In genomic region chr3:147120029-147120428, GRCh38 we compare ENCODE assay signal across 11 cellular contexts.
DNase-seq lines count a peak whose midpoint lies in the region; ATAC-seq, FAIRE-seq and TF ChIP-seq lines count a peak whose summit lies in the region.
"Had no signal": no experiment of that assay in that cellular context is flagged by ENCODE, and none has a peak within 500 bp of the region (broad histone marks: within the 10 kb centered on the region; RNA-seq: fewer than 3 reads in every experiment).

No MANE protein-coding gene starts in this region.

- H3K4me3 Mint-ChIP-seq in stimulated activated naive B cell treated with anti-CD40 and anti-IgM and Interleukin-4, amounts not matched to agents 10 μg/mL and 1 μg/mL and 100 μg/mL, for 72 hours: no peak overlapping the region
- H3K4me3 Mint-ChIP-seq: activated T-cell treated with anti-CD3 and anti-CD28 coated beads, Interleukin-2, amount 50 U/mL, for 4 hours had no signal

- H3K4me1 Mint-ChIP-seq in stimulated activated naive B cell treated with anti-CD40 and anti-IgM and Interleukin-4, amounts not matched to agents 10 μg/mL and 1 μg/mL and 100 μg/mL, for 72 hours: no peaks in the 10 kb centered on the region

- no peak for TF ChIP-seq CTCF in pancreas (IDR thresholded peaks at IDR 0.05)
- peak in 1 of 6 experiments; percentile 5 for TF ChIP-seq CTCF in adrenal gland (IDR thresholded peaks at IDR 0.05)

- DNase-seq in NCI-H1694 treated with DMSO at 0.1 percent for 48 hours (lab: John Stamatoyannopoulos, UW) (peak; percentile 44), NCI-H1694 (lab: John Stamatoyannopoulos, UW) (no peak), NCI-H1105 (lab: John Stamatoyannopoulos, UW) (peak; percentile 26), dermis microvascular lymphatic vessel endothelial cell (ENCODE audit: low read depth in 2 of 2) (peak; percentile 1 to 18), pancreas (no peak), adrenal gland (no peak), NCI-H1436 treated with DMSO at 0.1 percent for 48 hours (lab: John Stamatoyannopoulos, UW) (no peak)
- DNase-seq in stimulated activated naive B cell treated with anti-CD40 and anti-IgM and Interleukin-4, amounts not matched to agents 10 μg/mL and 1 μg/mL and 100 μg/mL, for 72 hours: no peak
- DNase-seq: activated T-cell treated with anti-CD3 and anti-CD28 coated beads, Interleukin-2, amount 50 U/mL, for 4 hours; islet precursor cell had no signal

- no peaks in the 10 kb centered on the region for H3K27me3 ChIP-seq in pancreas
- no peaks in the 10 kb centered on the region for H3K27me3 ChIP-seq in adrenal gland
- H3K27me3 ChIP-seq: BLaER1 treated with 17β-estradiol and CSF1 and Interleukin-3, amounts not matched to agents 10 nM and 100 nM had no signal

- peak; percentile 70 for FAIRE-seq in pancreas (lab: Jason Lieb, UNC)

- no peak for TF ChIP-seq POLR2A in adrenal gland (IDR thresholded peaks at IDR 0.05)

- H3K4me3 ChIP-seq in pancreas: no peak overlapping the region
- H3K4me3 ChIP-seq in adrenal gland: no peak overlapping the region
- H3K4me3 ChIP-seq: BLaER1 treated with 17β-estradiol and CSF1 and Interleukin-3, amounts not matched to agents 10 nM and 100 nM had no signal

- intact Hi-C loops in pancreas (cut with DNase I) (no loop called here), adrenal gland (cut with DNase I) (no loop called here)

- no peak overlapping the region for H3K27ac ChIP-seq in pancreas
- H3K27ac ChIP-seq in adrenal gland: no peak overlapping the region
- H3K27ac ChIP-seq: BLaER1 treated with 17β-estradiol and CSF1 and Interleukin-3, amounts not matched to agents 10 nM and 100 nM had no signal

- no peaks in the 10 kb centered on the region for H3K27me3 Mint-ChIP-seq in stimulated activated naive B cell treated with anti-CD40 and anti-IgM and Interleukin-4, amounts not matched to agents 10 μg/mL and 1 μg/mL and 100 μg/mL, for 72 hours

- H3K9me3 ChIP-seq in pancreas (no peaks in the 10 kb centered on the region), adrenal gland (replicated peaks in 1 of 3) (no peaks in the 10 kb centered on the region)
- H3K9me3 ChIP-seq: BLaER1 treated with 17β-estradiol and CSF1 and Interleukin-3, amounts not matched to agents 10 nM and 100 nM had no signal

- 4 to 7% methylated on average over 4 of the region's 4 CpGs for WGBS in pancreas, 2 donors
- WGBS in adrenal gland, 4 donors: 11 to 22% (median 20%) methylated on average over 4 of the region's 4 CpGs

- H3K4me1 ChIP-seq in pancreas (peaks cover 0 to 3% (median 0%) of the 10 kb centered on the region in 3 donors), adrenal gland (replicated peaks in 1 of 2) (no peaks in the 10 kb centered on the region)
- H3K4me1 ChIP-seq: BLaER1 treated with 17β-estradiol and CSF1 and Interleukin-3, amounts not matched to agents 10 nM and 100 nM had no signal

- peaks cover 0 to 4% of the 10 kb centered on the region in 2 donors for H3K9me3 Mint-ChIP-seq in stimulated activated naive B cell treated with anti-CD40 and anti-IgM and Interleukin-4, amounts not matched to agents 10 μg/mL and 1 μg/mL and 100 μg/mL, for 72 hours

- no peak overlapping the region for H3K27ac Mint-ChIP-seq in stimulated activated naive B cell treated with anti-CD40 and anti-IgM and Interleukin-4, amounts not matched to agents 10 μg/mL and 1 μg/mL and 100 μg/mL, for 72 hours

- no peaks in the 10 kb centered on the region for H3K36me3 Mint-ChIP-seq in stimulated activated naive B cell treated with anti-CD40 and anti-IgM and Interleukin-4, amounts not matched to agents 10 μg/mL and 1 μg/mL and 100 μg/mL, for 72 hours

- H3K36me3 ChIP-seq in pancreas (no peaks in the 10 kb centered on the region), adrenal gland (replicated peaks in 1 of 2) (no peaks in the 10 kb centered on the region)
- H3K36me3 ChIP-seq: BLaER1 treated with 17β-estradiol and CSF1 and Interleukin-3, amounts not matched to agents 10 nM and 100 nM had no signal

- peak in 2 of 4 donors; percentile 45 to 51 for ATAC-seq in pancreas
- no peak for ATAC-seq in stimulated activated naive B cell treated with anti-CD40 and anti-IgM and Interleukin-4, amounts not matched to agents 10 μg/mL and 1 μg/mL and 100 μg/mL, for 72 hours (replicated peaks)
- ATAC-seq: activated T-cell treated with anti-CD3 and anti-CD28 coated beads, Interleukin-2, amount 50 U/mL, for 4 hours had no signal

Comparison
In these comparisons a context has a peak if more than half of its experiments do, and no peak if none do; other contexts are left out.
1. DNase-seq: peak in NCI-H1694 treated with DMSO at 0.1 percent for 48 hours (single experiment), NCI-H1105 (single experiment) and dermis microvascular lymphatic vessel endothelial cell (2 of 2); none in NCI-H1694 (single experiment), pancreas (0 of 6), stimulated activated naive B cell treated with anti-CD40 and anti-IgM and Interleukin-4, amounts not matched to agents 10 μg/mL and 1 μg/mL and 100 μg/mL, for 72 hours (single experiment), adrenal gland (0 of 7) and NCI-H1436 treated with DMSO at 0.1 percent for 48 hours (single experiment).